In the genomic region with DNA sequence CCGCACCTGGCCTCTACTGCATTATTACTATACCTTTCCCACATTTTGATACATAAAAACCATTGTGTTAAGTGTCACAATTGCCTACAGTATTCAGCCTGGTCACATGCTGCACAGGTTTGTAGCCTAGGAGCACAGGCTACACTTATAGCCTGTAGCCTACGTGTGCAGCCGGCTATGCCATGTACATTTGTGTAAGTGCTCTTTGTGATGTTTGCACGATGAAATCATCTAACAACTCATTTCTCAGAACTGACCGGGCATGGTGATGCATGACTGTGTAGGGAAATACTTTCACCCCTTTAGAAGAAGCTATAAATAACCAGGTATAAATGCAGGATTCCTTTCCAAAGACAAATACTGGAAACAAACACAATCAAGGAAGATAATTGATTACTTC, we compare ENCODE assay signal across 13 cellular contexts. TPM values are rescaled to one million over a fixed set of nuclear protein-coding genes. Genes with fewer than 3 reads are reported as not detected.
DNase-seq lines count a peak whose midpoint lies in the region; ATAC-seq, FAIRE-seq and TF ChIP-seq lines count a peak whose summit lies in the region.
"Had no signal": no experiment of that assay in that cellular context is flagged by ENCODE, and none has a peak within 500 bp of the region (broad histone marks: within the 10 kb centered on the region; RNA-seq: fewer than 3 reads in every experiment).

No MANE protein-coding gene starts in this region.

- no peaks in the 10 kb centered on the region for H3K79me1 ChIP-seq in H1 (ENCODE audit: low read depth, low read length)

- H2BK5ac ChIP-seq in H1 (ENCODE audit: low read depth, low read length) = no peak overlapping the region

- H3K36me3 ChIP-seq in H1 (ENCODE audit: control insufficient read depth in 2 of 4, insufficient read depth in 4 of 4, low read length in 3 of 4) (no peaks in the 10 kb centered on the region), neutrophil (no peaks in the 10 kb centered on the region)

- no peak overlapping the region for H2AK5ac ChIP-seq in H1 (ENCODE audit: low read depth, low read length)

- POLR2A ChIA-PET in H1 (lab: Charles Lee; ENCODE audit: partially characterized antibody) = no interaction called here

- no peak overlapping the region; the same call in 1 of the 2 replicates for H2BK12ac ChIP-seq in H1 (ENCODE audit: low read depth, low read length)

- H3K79me2 ChIP-seq in H1 (ENCODE audit: control insufficient read depth in 1 of 2, insufficient read depth in 2 of 2, low read length in 2 of 2) = no peaks in the 10 kb centered on the region

- H2BK120ac ChIP-seq in H1 (replicated peaks; ENCODE audit: low read depth, low read length) = peak overlapping the region; percentile 62

- no peak overlapping the region for H4K8ac ChIP-seq in H1 (ENCODE audit: extremely low read depth, insufficient read depth, low read length)

- no peak overlapping the region for H3K27ac ChIP-seq in H1 (ENCODE audit: low read depth, low read length)
- peak overlapping the region; percentile 42 for H3K27ac ChIP-seq in neutrophil
- H3K27ac ChIP-seq: testis had no signal

- no peaks in the 10 kb centered on the region for H3K9me3 ChIP-seq in H1 (ENCODE audit: insufficient read depth in 2 of 2, low read depth in 1 of 2, low read length in 1 of 2)
- no peaks in the 10 kb centered on the region for H3K9me3 ChIP-seq in neutrophil
- H3K9me3 ChIP-seq: testis had no signal

- no peak overlapping the region for H2BK15ac ChIP-seq in H1 (ENCODE audit: low read length)

- no peaks in the 10 kb centered on the region for H3K27me3 ChIP-seq in H1 (replicated peaks in 1 of 4; ENCODE audit: control insufficient read depth in 3 of 4, extremely low read depth in 1 of 4, insufficient read depth in 3 of 4, low read length in 3 of 4)
- H3K27me3 ChIP-seq in neutrophil = no peaks in the 10 kb centered on the region
- H3K27me3 ChIP-seq: testis had no signal

- H2BK20ac ChIP-seq in H1 (ENCODE audit: low read length) = 0 out of 2 replicates have a peak overlapping the region, but pooled peaks have one; percentile 50

- CTCF ChIA-PET in H1 (lab: Charles Lee; ENCODE audit: partially characterized antibody) = interaction anchor here (1.8 kb wide), 1 partner anchor 18 kb away, joined by 6 read pairs; no protein-coding TSS in a partner anchor

- TF ChIP-seq CTCF in H1 (IDR thresholded peaks at IDR 0.05; ENCODE audit: control extremely low read depth in 1 of 3, insufficient read depth in 1 of 3, low read depth in 1 of 3, low read length in 3 of 3) (no peak), neutrophil (IDR thresholded peaks at IDR 0.05) (no peak)

- H3K14ac ChIP-seq in H1 (ENCODE audit: insufficient read length) = no peak overlapping the region

- no peak overlapping the region for H2AFZ ChIP-seq in H1 (ENCODE audit: low read length)

- H3K56ac ChIP-seq in H1 (replicated peaks; ENCODE audit: insufficient read length, low read depth, low read length) = no peak overlapping the region

- TF ChIP-seq EP300 in H1 (IDR thresholded peaks at IDR 0.05; ENCODE audit: borderline replicate concordance in 1 of 2, low read depth in 2 of 2, low read length in 2 of 2) = no peak

- H4K5ac ChIP-seq in H1 (ENCODE audit: insufficient read length, low read depth, low read length) = no peak overlapping the region

- TF ChIP-seq RAD21 in H1 (IDR thresholded peaks at IDR 0.05 in 1 of 2, conservative IDR thresholded peaks at IDR 0.05 in 1 of 2; ENCODE audit: low read depth in 2 of 2, low read length in 2 of 2) = no peak

- TF ChIP-seq POLR2A in H1 (IDR thresholded peaks at IDR 0.05; ENCODE audit: control extremely low read depth in 1 of 2, low read depth in 2 of 2, low read length in 2 of 2) = no peak

- H3K4me3 ChIP-seq in H1 (ENCODE audit: extremely low read depth in 1 of 4, insufficient read depth in 2 of 4, low read depth in 3 of 4, low read length in 4 of 4) (no peak overlapping the region), neutrophil (ENCODE audit: low read depth in 1 of 2, low read length in 1 of 2) (no peak overlapping the region)
- H3K4me3 ChIP-seq: testis had no signal

- no peaks in the 10 kb centered on the region for H4K20me1 ChIP-seq in H1 (replicated peaks in 1 of 2; ENCODE audit: control insufficient read depth in 1 of 2, insufficient read depth in 2 of 2, low read length in 2 of 2)

- WGBS in H1 (ENCODE audit: extremely low coverage in 1 of 2, insufficient coverage in 1 of 2, insufficient read length in 1 of 2, insufficient replicate concordance in 2 of 2, low coverage in 1 of 2, low lambda C conversion rate in 2 of 2, missing lambda C conversion rate in 1 of 2), 2 experiments = 86% methylated on average over 5 of the region's 5 CpGs; no CpG with 5 or more reads in 1 of the 2 experiments

- no peak for ATAC-seq in GM19397 (IDR thresholded peaks at IDR 0.05; ENCODE audit: unreplicated experiment)
- ATAC-seq: activated CD8-positive, alpha-beta T cell treated with anti-CD3 and anti-CD28 coated beads, Interleukin-2, amount 10 ng/mL, durations not matched to agents 7 days and 5 days had no signal

- H3K4me2 ChIP-seq in H1 (ENCODE audit: insufficient read depth in 1 of 2, low read depth in 2 of 2, low read length in 2 of 2) = no peak overlapping the region

- no peak overlapping the region for H3K18ac ChIP-seq in H1 (ENCODE audit: extremely low read depth, low read length)

- no peak for FAIRE-seq in H1 (lab: Jason Lieb, UNC)

- H3K4ac ChIP-seq in H1 (replicated peaks; ENCODE audit: insufficient read length, low read depth, low read length) = no peak overlapping the region

- no peak overlapping the region for H4K91ac ChIP-seq in H1 (replicated peaks; ENCODE audit: insufficient read length, low read length)

- DNase-seq in DMS53 treated with DMSO at 0.1 percent for 48 hours (lab: John Stamatoyannopoulos, UW; ENCODE audit: unreplicated experiment) = peak; percentile 86
- peak; percentile 86 for DNase-seq in NCI-H510A treated with DMSO at 0.1 percent for 48 hours (lab: John Stamatoyannopoulos, UW)
- no peak for DNase-seq in H1 (ENCODE audit: low read depth in 1 of 2, low spot score in 2 of 2)
- DNase-seq in NCI-H82 treated with DMSO at 0.1 percent for 48 hours (lab: John Stamatoyannopoulos, UW; ENCODE audit: unreplicated experiment) = no peak
- no peak for DNase-seq in GM19240 (ENCODE audit: insufficient read length, low spot score)
- no peak for DNase-seq in midbrain (lab: John Stamatoyannopoulos, UW)
- DNase-seq: activated CD8-positive, alpha-beta T cell treated with anti-CD3 and anti-CD28 coated beads, Interleukin-2, amount 10 ng/mL, durations not matched to agents 7 days and 5 days; Calu3; left cardiac atrium; testis had no signal

- H3K23me2 ChIP-seq in H1 (ENCODE audit: low read depth, low read length) = no peaks in the 10 kb centered on the region

- no peak overlapping the region for H3K23ac ChIP-seq in H1 (ENCODE audit: insufficient read length)

- peaks cover 0 to 11% (median 7%) of the 10 kb centered on the region in 4 experiments for H3K4me1 ChIP-seq in H1 (replicated peaks in 1 of 4; ENCODE audit: control insufficient read depth in 3 of 4, insufficient read depth in 4 of 4, low read length in 3 of 4)
- H3K4me1 ChIP-seq in neutrophil (ENCODE audit: control insufficient read depth in 1 of 2, insufficient read depth in 1 of 2, low read depth in 1 of 2, low read length in 1 of 2) = peaks cover 67 to 68% of the 10 kb centered on the region in 2 experiments
- H3K4me1 ChIP-seq: testis had no signal

- H3K9ac ChIP-seq in H1 (replicated peaks in 1 of 4; ENCODE audit: extremely low read depth in 1 of 4, low read depth in 3 of 4, low read length in 3 of 4) = no peak overlapping the region

TF ChIP-seq in H1, 55 proteins besides CTCF, POLR2A, EP300 and RAD21:
- TF ChIP-seq TCF12 (IDR thresholded peaks at IDR 0.05; ENCODE audit: low read depth, low read length) (no peak), HDAC6 (IDR thresholded peaks at IDR 0.05; ENCODE audit: low read depth, low read length) (no peak), SIN3A (conservative IDR thresholded peaks at IDR 0.05 in 1 of 2, IDR thresholded peaks at IDR 0.05 in 1 of 2; ENCODE audit: low read depth in 1 of 2, low read length in 2 of 2) (no peak), ATF3 (IDR thresholded peaks at IDR 0.05; ENCODE audit: insufficient read depth, low read depth, low read length) (no peak)

RNA-seq across cellular contexts. Expression of gene ERG, which starts 12.1 kb away (rescaled TPM):
- total RNA-seq in H1 (2021; fragmentation: NEBNext Ultra II Directional; extraction: Animal tissue kit (Norgen Biotek cat#: 25700)) = 3.0 and 3.1 TPM in 2 replicates
- polyA plus RNA-seq in H1 (2011; rRNA removed) = 1.0 and 1.1 TPM in 2 replicates
- polyA plus RNA-seq in H1 (2011; cell fraction: cytosol; rRNA removed) = 0.71 TPM
- polyA plus RNA-seq in H1 (2011; cell fraction: nucleus; rRNA removed) = 2.3 TPM
- 1.1 to 1.7 TPM (median 1.4 TPM) in 4 replicates for polyA plus RNA-seq in H1 (2012, experiment 1 of 2)
- polyA plus RNA-seq in H1 (2012, experiment 2 of 2) = 0.35 TPM
- 2.5 TPM for polyA plus RNA-seq in H1 (2013, experiment 1 of 2)
- polyA plus RNA-seq in H1 (2013, experiment 2 of 2) = 2.3 TPM
- 1.1 and 5.0 TPM in 2 replicates for polyA minus RNA-seq in H1 (2011; rRNA and poly(A)+ RNA removed)
- polyA minus RNA-seq in H1 (2011; cell fraction: cytosol; rRNA and poly(A)+ RNA removed) = 0.37 TPM
- 0.70 TPM for polyA minus RNA-seq in H1 (2011; cell fraction: nucleus; rRNA and poly(A)+ RNA removed)
- total RNA-seq: activated CD8-positive, alpha-beta T cell treated with anti-CD3 and anti-CD28 coated beads, Interleukin-2, amount 10 ng/mL, durations not matched to agents 7 days and 5 days; Calu3; progenitor cell of endocrine pancreas had no signal

Comparison
In these comparisons a context has a peak if more than half of its experiments do, and no peak if none do; other contexts are left out.
1. DNase-seq: peak in DMS53 treated with DMSO at 0.1 percent for 48 hours (single experiment) and NCI-H510A treated with DMSO at 0.1 percent for 48 hours (single experiment); none in H1 (0 of 2), NCI-H82 treated with DMSO at 0.1 percent for 48 hours (single experiment), GM19240 (single experiment) and midbrain (single experiment).